Comparison of ENCODE assay signal across 10 cellular contexts in the genomic region with DNA sequence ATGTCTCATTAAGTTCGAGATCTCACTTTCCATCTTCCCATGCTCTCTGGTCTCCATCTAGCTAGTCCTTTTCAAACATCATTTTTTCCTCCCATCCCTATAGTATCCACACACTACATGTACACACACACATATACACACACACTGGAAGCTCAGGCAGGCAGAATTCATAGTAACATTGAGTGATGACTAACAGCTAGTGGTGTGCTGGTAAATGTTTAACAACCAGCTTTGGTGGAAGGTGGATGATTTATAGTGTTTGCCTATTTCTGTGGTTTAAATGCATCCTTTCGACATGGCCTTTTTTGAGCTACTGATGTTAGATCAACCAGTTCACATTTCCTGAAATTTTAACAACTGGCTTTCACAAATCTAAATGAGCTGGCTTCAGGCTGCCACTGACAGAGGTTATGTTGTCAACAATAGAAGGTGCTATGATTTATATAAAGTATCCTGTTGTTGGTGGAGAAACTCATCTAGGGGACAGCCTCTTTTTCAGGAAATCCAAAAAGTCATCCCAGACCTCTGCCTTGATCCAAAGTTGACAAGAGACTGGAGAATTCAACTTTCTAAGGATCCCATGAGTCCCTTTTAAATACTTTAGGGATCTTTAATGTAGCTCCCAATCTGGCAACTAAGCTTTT.
DNase-seq lines count a peak whose midpoint lies in the region; ATAC-seq, FAIRE-seq and TF ChIP-seq lines count a peak whose summit lies in the region.
"Had no signal": no experiment of that assay in that cellular context is flagged by ENCODE, and none has a peak within 500 bp of the region (broad histone marks: within the 10 kb centered on the region; RNA-seq: fewer than 3 reads in every experiment).

No MANE protein-coding gene starts in this region.

- H3K27me3 ChIP-seq in right cardiac atrium (ENCODE audit: control insufficient read depth, insufficient read depth) = no peaks in the 10 kb centered on the region

- ATAC-seq in HG03060 (IDR thresholded peaks at IDR 0.05; ENCODE audit: low read depth, unreplicated experiment) (peak; percentile 92), right cardiac atrium (no peak)

- FAIRE-seq in GM19239 (lab: Jason Lieb, UNC) = peak; percentile 95

- no peak overlapping the region for H3K4me3 ChIP-seq in right cardiac atrium (ENCODE audit: low read length)

- intact Hi-C loops in right cardiac atrium (cut with DNase I) = no loop called here

- DNase-seq in A172 (ENCODE audit: low spot score) = peak; percentile 71
- no peak for DNase-seq in GM19239 (ENCODE audit: insufficient read length, low spot score)
- no peak for DNase-seq in DMS153 treated with DMSO at 0.1 percent for 48 hours (lab: John Stamatoyannopoulos, UW; ENCODE audit: unreplicated experiment)
- no peak for DNase-seq in activated CD4-positive, alpha-beta T cell treated with anti-CD3 and anti-CD28 coated beads, Interleukin-2, amount 50 U/mL, for 4 hours
- DNase-seq in medulla oblongata (ENCODE audit: extremely low spot score) = no peak
- no peak for DNase-seq in right cardiac atrium
- DNase-seq: activated effector memory CD4-positive, alpha-beta T cell treated with Interleukin-2 at 50 U/mL for 16 hours; NCI-H1417 treated with DMSO at 0.1 percent for 48 hours had no signal

- TF ChIP-seq CTCF in VCaP (conservative IDR thresholded peaks at IDR 0.05) = no peak

- peak overlapping the region; percentile 60 for H3K27ac ChIP-seq in VCaP
- H3K27ac ChIP-seq in right cardiac atrium (ENCODE audit: low read length) = no peak overlapping the region

- no peaks in the 10 kb centered on the region for H3K9me3 ChIP-seq in right cardiac atrium (ENCODE audit: control insufficient read depth, low read length)

- 85% methylated on average over 2 of the region's 2 CpGs for WGBS in right cardiac atrium

- H3K4me1 ChIP-seq in right cardiac atrium (ENCODE audit: control insufficient read depth, insufficient read depth, low read length) = no peaks in the 10 kb centered on the region
